Comparison of ENCODE assay signal across 2 cellular contexts in genomic region chrX:152646961-152647360, GRCh38.
TF ChIP-seq lines count a peak whose summit lies in the region.

No MANE protein-coding gene starts in this region.

TF ChIP-seq in GM12878, 131 proteins besides CTCF, POLR2A, EP300 and RAD21:
- no peak for TF ChIP-seq ZSCAN29 (IDR thresholded peaks at IDR 0.05)
- peak; percentile 9 for TF ChIP-seq BCL3 (IDR thresholded peaks at IDR 0.05; ENCODE audit: borderline replicate concordance, insufficient read depth, low read depth, low read length, poor library complexity, severe bottlenecking)
- TF ChIP-seq IKZF1 (conservative IDR thresholded peaks at IDR 0.05), result peak; percentile 31; the same call in 1 of the 2 replicates
- TF ChIP-seq RUNX3 (IDR thresholded peaks at IDR 0.05; ENCODE audit: low read length), result peak; percentile 30; the same call in 1 of the 2 replicates
- peak; percentile 66 for TF ChIP-seq PAX5 (IDR thresholded peaks at IDR 0.05; ENCODE audit: borderline replicate concordance, low read depth, low read length)
- peak; percentile 61 for TF ChIP-seq MEF2B (IDR thresholded peaks at IDR 0.05; ENCODE audit: partially characterized antibody, poor library complexity, severe bottlenecking)
- peak; percentile 30; the same call in 1 of the 2 replicates for TF ChIP-seq SPI1 (IDR thresholded peaks at IDR 0.05; ENCODE audit: borderline replicate concordance, insufficient read depth, low read depth, low read length)
- no peak for TF ChIP-seq NFXL1 (IDR thresholded peaks at IDR 0.05; ENCODE audit: borderline replicate concordance)

TF ChIP-seq in GM23338, 12 proteins besides CTCF, POLR2A, EP300 and RAD21:
- TF ChIP-seq ZNF331 (CRISPR knock-in tag; IDR thresholded peaks at IDR 0.05; ENCODE audit: low read depth), result no peak
- TF ChIP-seq ZNF462 (CRISPR knock-in tag; IDR thresholded peaks at IDR 0.05), result no peak
- no peak for TF ChIP-seq EZH2phosphoT487 (IDR thresholded peaks at IDR 0.05; ENCODE audit: unreplicated experiment)
- TF ChIP-seq POLR2AphosphoS5 (IDR thresholded peaks at IDR 0.05; ENCODE audit: low read depth), result no peak
- TF ChIP-seq ETS1 (IDR thresholded peaks at IDR 0.05), result no peak
- no peak for TF ChIP-seq REST (IDR thresholded peaks at IDR 0.05; ENCODE audit: unreplicated experiment)
- no peak for TF ChIP-seq NANOG (IDR thresholded peaks at IDR 0.05; ENCODE audit: borderline replicate concordance)
- TF ChIP-seq EZH2 (IDR thresholded peaks at IDR 0.05; ENCODE audit: low read depth, unreplicated experiment), result no peak
- TF ChIP-seq JUNB (IDR thresholded peaks at IDR 0.05; ENCODE audit: unreplicated experiment), result no peak
- no peak for TF ChIP-seq STAT1 (IDR thresholded peaks at IDR 0.05; ENCODE audit: unreplicated experiment)
- no peak for TF ChIP-seq ZNF114 (CRISPR knock-in tag; IDR thresholded peaks at IDR 0.05)
- TF ChIP-seq CREB1 (CRISPR knock-in tag; IDR thresholded peaks at IDR 0.05; ENCODE audit: low read depth), result no peak
